ENCODE assay signal across 1 cellular context in genomic region chr16:8621221-8621571, GRCh38.
A peak's percentile ranks its signal among the peaks of the same experiment; 100 is the strongest.
TF ChIP-seq lines count a peak whose summit lies in the region.

No MANE protein-coding gene starts in this region.

TF ChIP-seq in HepG2, 621 proteins besides CTCF, POLR2A, EP300 and RAD21 (continues in another document):
- TF ChIP-seq FOXO1 (CRISPR knock-in tag; IDR thresholded peaks at IDR 0.05): no peak
- no peak for TF ChIP-seq ARID2 (CRISPR knock-in tag; IDR thresholded peaks at IDR 0.05; ENCODE audit: borderline replicate concordance)
- TF ChIP-seq ZBTB38 (CRISPR knock-in tag; IDR thresholded peaks at IDR 0.05): no peak
- TF ChIP-seq ZNF407 (CRISPR knock-in tag; IDR thresholded peaks at IDR 0.05; ENCODE audit: not compliant biosample characterization): no peak
- TF ChIP-seq FOSL1 (CRISPR knock-in tag; IDR thresholded peaks at IDR 0.05; ENCODE audit: borderline replicate concordance): no peak
- no peak for TF ChIP-seq THAP9 (CRISPR knock-in tag; IDR thresholded peaks at IDR 0.05; ENCODE audit: borderline replicate concordance)
- TF ChIP-seq ZC3H13 (CRISPR knock-in tag; IDR thresholded peaks at IDR 0.05): no peak
- no peak for TF ChIP-seq THAP11 (CRISPR knock-in tag; IDR thresholded peaks at IDR 0.05)
- TF ChIP-seq ZNF773 (CRISPR knock-in tag; IDR thresholded peaks at IDR 0.05; ENCODE audit: borderline replicate concordance): no peak
- TF ChIP-seq FOXA1 (IDR thresholded peaks at IDR 0.05): no peak
- TF ChIP-seq FOXA1 (CRISPR knock-in tag; IDR thresholded peaks at IDR 0.05): no peak
- no peak for TF ChIP-seq ZNF460 (CRISPR knock-in tag; IDR thresholded peaks at IDR 0.05; ENCODE audit: borderline replicate concordance)
- no peak for TF ChIP-seq ADNP (CRISPR knock-in tag; IDR thresholded peaks at IDR 0.05)
- peak; percentile 26; the same call in 1 of the 2 replicates for TF ChIP-seq SNAPC2 (CRISPR knock-in tag; IDR thresholded peaks at IDR 0.05)
- no peak for TF ChIP-seq HMG20A (CRISPR knock-in tag; IDR thresholded peaks at IDR 0.05; ENCODE audit: borderline replicate concordance)
- no peak for TF ChIP-seq ZNF160 (CRISPR knock-in tag; IDR thresholded peaks at IDR 0.05)
- TF ChIP-seq ETV5 (CRISPR knock-in tag; IDR thresholded peaks at IDR 0.05; ENCODE audit: borderline replicate concordance): no peak
- TF ChIP-seq ZNF24 (IDR thresholded peaks at IDR 0.05): no peak
- TF ChIP-seq NFE2 (CRISPR knock-in tag; IDR thresholded peaks at IDR 0.05): no peak
- 0 out of 2 replicates have a peak, but pooled peaks have one; percentile 18 for TF ChIP-seq SMYD3 (CRISPR knock-in tag; IDR thresholded peaks at IDR 0.05)
- TF ChIP-seq CHD2 (IDR thresholded peaks at IDR 0.05; ENCODE audit: low read depth, low read length): no peak
- TF ChIP-seq ARNT (IDR thresholded peaks at IDR 0.05): no peak
- TF ChIP-seq ZNF414 (CRISPR knock-in tag; IDR thresholded peaks at IDR 0.05): no peak
- TF ChIP-seq IRF9 (CRISPR knock-in tag; IDR thresholded peaks at IDR 0.05; ENCODE audit: borderline replicate concordance): no peak
- no peak for TF ChIP-seq ZBTB8A (CRISPR knock-in tag; IDR thresholded peaks at IDR 0.05; ENCODE audit: borderline replicate concordance, low read depth)
- no peak for TF ChIP-seq MAZ (IDR thresholded peaks at IDR 0.05; ENCODE audit: borderline replicate concordance, low read depth, low read length)
- no peak for TF ChIP-seq MAZ (CRISPR knock-in tag; IDR thresholded peaks at IDR 0.05; ENCODE audit: low read depth)
- no peak for TF ChIP-seq ZFAT (CRISPR knock-in tag; conservative IDR thresholded peaks at IDR 0.05)
- TF ChIP-seq ZNF615 (CRISPR knock-in tag; IDR thresholded peaks at IDR 0.05; ENCODE audit: borderline replicate concordance): no peak
- peak; percentile 5; the same call in 1 of the 2 replicates for TF ChIP-seq ZBTB42 (CRISPR knock-in tag; IDR thresholded peaks at IDR 0.05)
- TF ChIP-seq AFF4 (CRISPR knock-in tag; IDR thresholded peaks at IDR 0.05): no peak
- no peak for TF ChIP-seq PCBP2 (optimal IDR thresholded peaks at IDR 0.05; ENCODE audit: low read depth, low read length, poor library complexity, severe bottlenecking)
- TF ChIP-seq ZKSCAN8 (CRISPR knock-in tag; IDR thresholded peaks at IDR 0.05; ENCODE audit: borderline replicate concordance): peak; percentile 23; the same call in 1 of the 2 replicates
- no peak for TF ChIP-seq ZFYVE20 (CRISPR knock-in tag; IDR thresholded peaks at IDR 0.05; ENCODE audit: borderline replicate concordance, low read depth)
- no peak for TF ChIP-seq SP4 (CRISPR knock-in tag; IDR thresholded peaks at IDR 0.05)
- no peak for TF ChIP-seq ZNF343 (CRISPR knock-in tag; IDR thresholded peaks at IDR 0.05)
- no peak for TF ChIP-seq SOX6 (IDR thresholded peaks at IDR 0.05)
- TF ChIP-seq SOX6 (CRISPR knock-in tag; IDR thresholded peaks at IDR 0.05): no peak
